In the genomic region with DNA sequence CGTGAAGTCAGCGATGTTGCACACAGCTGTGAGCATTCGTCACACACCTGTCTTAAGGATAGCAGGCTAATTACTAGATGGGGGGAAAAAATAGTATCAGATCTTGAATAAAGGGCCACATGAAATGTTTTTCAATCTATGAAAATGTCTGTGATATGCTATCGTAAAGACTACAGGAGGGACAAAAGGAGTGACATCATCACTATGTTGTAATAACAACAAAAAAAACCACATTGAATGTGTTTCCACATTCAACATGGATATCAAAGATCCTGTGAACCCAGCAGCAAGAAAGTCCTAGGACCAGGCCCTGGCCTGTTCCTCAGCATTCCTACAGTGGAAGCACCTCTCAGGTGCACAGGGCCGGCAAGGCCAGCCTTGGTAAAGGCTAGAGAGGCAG, we compare ENCODE assay signal across 17 cellular contexts.
DNase-seq lines count a peak whose midpoint lies in the region; TF ChIP-seq lines count a peak whose summit lies in the region.
"Had no signal": no experiment of that assay in that cellular context is flagged by ENCODE, and none has a peak within 500 bp of the region (broad histone marks: within the 10 kb centered on the region; RNA-seq: fewer than 3 reads in every experiment).

No MANE protein-coding gene starts in this region.

- TF ChIP-seq CTCF in HEK293 (tag by site-specific recombination; IDR thresholded peaks at IDR 0.05) (no peak), NB4 (IDR thresholded peaks at IDR 0.05; ENCODE audit: low read depth, low read length) (no peak)

- no peak overlapping the region for H3K4me3 Mint-ChIP-seq in dendritic cell treated with granulocyte-macrophage colony-stimulating factor and Interleukin-4, amounts not matched to agents 40 ng/mL and 50 ng/mL, for 4 days
- H3K4me3 Mint-ChIP-seq: CD14-positive monocyte, H9 had no signal

- H3K27me3 Mint-ChIP-seq in dendritic cell treated with granulocyte-macrophage colony-stimulating factor and Interleukin-4, amounts not matched to agents 40 ng/mL and 50 ng/mL, for 4 days, result peaks cover 3% of the 10 kb centered on the region

- CTCF ChIA-PET in HEK293 (lab: Yijun Ruan, JAX), result interaction anchor here (2.2 kb wide), 1 partner anchor 114 kb away, joined by 25 read pairs; a partner anchor contains a TSS

- H3K27ac Mint-ChIP-seq in dendritic cell treated with granulocyte-macrophage colony-stimulating factor and Interleukin-4, amounts not matched to agents 40 ng/mL and 50 ng/mL, for 4 days, result peak overlapping the region; percentile 43
- H3K27ac Mint-ChIP-seq: H9 had no signal

- POLR2A ChIA-PET in HEK293 (lab: Yijun Ruan, JAX), result no interaction called here

- H3K4me3 ChIP-seq in HEK293 (ENCODE audit: low read depth, low read length), result no peak overlapping the region
- no peak overlapping the region for H3K4me3 ChIP-seq in NB4 (ENCODE audit: low read depth, low read length)

- DNase-seq in NB4 (ENCODE audit: low read depth), result peak; percentile 44
- peak; percentile 7 for DNase-seq in iris pigment epithelial cell (ENCODE audit: low read depth)
- no peak for DNase-seq in activated effector memory CD4-positive, alpha-beta T cell treated with Interleukin-2 at 50 U/mL for 16 hours
- no peak for DNase-seq in NCI-H1694 treated with DMSO at 0.1 percent for 48 hours (lab: John Stamatoyannopoulos, UW)
- no peak for DNase-seq in putamen (ENCODE audit: low spot score)
- no peak for DNase-seq in T-helper 9 cell
- DNase-seq: COR-L47; H9; NCI-H1092; NCI-H2107; NCI-H226; NCI-H526 treated with DMSO at 0.1 percent for 48 hours; NK-92 treated with Interleukin-12 subunit alpha and Interleukin-12 subunit beta, amount 100 ng/mL, for 24 hours; PC-3 had no signal

- no peak overlapping the region for H3K27ac ChIP-seq in HEK293 (ENCODE audit: extremely low read depth, low read depth, low read length)

- no peaks in the 10 kb centered on the region for H3K9me3 Mint-ChIP-seq in dendritic cell treated with granulocyte-macrophage colony-stimulating factor and Interleukin-4, amounts not matched to agents 40 ng/mL and 50 ng/mL, for 4 days
- H3K9me3 Mint-ChIP-seq: H9 had no signal

- peaks cover 15% of the 10 kb centered on the region for H3K4me1 Mint-ChIP-seq in dendritic cell treated with granulocyte-macrophage colony-stimulating factor and Interleukin-4, amounts not matched to agents 40 ng/mL and 50 ng/mL, for 4 days (ENCODE audit: low read depth)

- no peaks in the 10 kb centered on the region for H3K4me1 ChIP-seq in HEK293 (ENCODE audit: control insufficient read depth, insufficient read depth, low read length)

- intact Hi-C loops in dendritic cell treated with granulocyte-macrophage colony-stimulating factor and Interleukin-4, amounts not matched to agents 40 ng/mL and 50 ng/mL, for 4 days (cut with micrococcal nuclease), result loop anchor here (2.0 kb wide), 1 partner anchor 115 kb away; a partner anchor contains a TSS

- no peaks in the 10 kb centered on the region for H3K36me3 Mint-ChIP-seq in dendritic cell treated with granulocyte-macrophage colony-stimulating factor and Interleukin-4, amounts not matched to agents 40 ng/mL and 50 ng/mL, for 4 days (ENCODE audit: low read depth)
- H3K36me3 Mint-ChIP-seq: CD14-positive monocyte had no signal

- H3K36me3 ChIP-seq in HEK293 (ENCODE audit: control insufficient read depth in 2 of 2, insufficient read depth in 1 of 2, low read length in 2 of 2), result no peaks in the 10 kb centered on the region

- H3K9me3 ChIP-seq in HEK293 (ENCODE audit: control insufficient read depth, insufficient read depth, low read depth, low read length), result no peaks in the 10 kb centered on the region

- TF ChIP-seq POLR2A in NB4 (IDR thresholded peaks at IDR 0.05; ENCODE audit: extremely low read depth, insufficient read length), result no peak

TF ChIP-seq in HEK293, 187 proteins besides CTCF, POLR2A, EP300 and RAD21:
- TF ChIP-seq ZNF600 (tag by site-specific recombination; IDR thresholded peaks at IDR 0.05), result 0 out of 2 replicates have a peak, but pooled peaks have one; percentile 14
- TF ChIP-seq, protein P1, sequence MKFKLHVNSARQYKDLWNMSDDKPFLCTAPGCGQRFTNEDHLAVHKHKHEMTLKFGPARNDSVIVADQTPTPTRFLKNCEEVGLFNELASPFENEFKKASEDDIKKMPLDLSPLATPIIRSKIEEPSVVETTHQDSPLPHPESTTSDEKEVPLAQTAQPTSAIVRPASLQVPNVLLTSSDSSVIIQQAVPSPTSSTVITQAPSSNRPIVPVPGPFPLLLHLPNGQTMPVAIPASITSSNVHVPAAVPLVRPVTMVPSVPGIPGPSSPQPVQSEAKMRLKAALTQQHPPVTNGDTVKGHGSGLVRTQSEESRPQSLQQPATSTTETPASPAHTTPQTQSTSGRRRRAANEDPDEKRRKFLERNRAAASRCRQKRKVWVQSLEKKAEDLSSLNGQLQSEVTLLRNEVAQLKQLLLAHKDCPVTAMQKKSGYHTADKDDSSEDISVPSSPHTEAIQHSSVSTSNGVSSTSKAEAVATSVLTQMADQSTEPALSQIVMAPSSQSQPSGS (tag by site-specific recombination; IDR thresholded peaks at IDR 0.05; ENCODE audit: low read depth), result peak; percentile 65; the same call in 1 of the 2 replicates
- TF ChIP-seq, protein P2, sequence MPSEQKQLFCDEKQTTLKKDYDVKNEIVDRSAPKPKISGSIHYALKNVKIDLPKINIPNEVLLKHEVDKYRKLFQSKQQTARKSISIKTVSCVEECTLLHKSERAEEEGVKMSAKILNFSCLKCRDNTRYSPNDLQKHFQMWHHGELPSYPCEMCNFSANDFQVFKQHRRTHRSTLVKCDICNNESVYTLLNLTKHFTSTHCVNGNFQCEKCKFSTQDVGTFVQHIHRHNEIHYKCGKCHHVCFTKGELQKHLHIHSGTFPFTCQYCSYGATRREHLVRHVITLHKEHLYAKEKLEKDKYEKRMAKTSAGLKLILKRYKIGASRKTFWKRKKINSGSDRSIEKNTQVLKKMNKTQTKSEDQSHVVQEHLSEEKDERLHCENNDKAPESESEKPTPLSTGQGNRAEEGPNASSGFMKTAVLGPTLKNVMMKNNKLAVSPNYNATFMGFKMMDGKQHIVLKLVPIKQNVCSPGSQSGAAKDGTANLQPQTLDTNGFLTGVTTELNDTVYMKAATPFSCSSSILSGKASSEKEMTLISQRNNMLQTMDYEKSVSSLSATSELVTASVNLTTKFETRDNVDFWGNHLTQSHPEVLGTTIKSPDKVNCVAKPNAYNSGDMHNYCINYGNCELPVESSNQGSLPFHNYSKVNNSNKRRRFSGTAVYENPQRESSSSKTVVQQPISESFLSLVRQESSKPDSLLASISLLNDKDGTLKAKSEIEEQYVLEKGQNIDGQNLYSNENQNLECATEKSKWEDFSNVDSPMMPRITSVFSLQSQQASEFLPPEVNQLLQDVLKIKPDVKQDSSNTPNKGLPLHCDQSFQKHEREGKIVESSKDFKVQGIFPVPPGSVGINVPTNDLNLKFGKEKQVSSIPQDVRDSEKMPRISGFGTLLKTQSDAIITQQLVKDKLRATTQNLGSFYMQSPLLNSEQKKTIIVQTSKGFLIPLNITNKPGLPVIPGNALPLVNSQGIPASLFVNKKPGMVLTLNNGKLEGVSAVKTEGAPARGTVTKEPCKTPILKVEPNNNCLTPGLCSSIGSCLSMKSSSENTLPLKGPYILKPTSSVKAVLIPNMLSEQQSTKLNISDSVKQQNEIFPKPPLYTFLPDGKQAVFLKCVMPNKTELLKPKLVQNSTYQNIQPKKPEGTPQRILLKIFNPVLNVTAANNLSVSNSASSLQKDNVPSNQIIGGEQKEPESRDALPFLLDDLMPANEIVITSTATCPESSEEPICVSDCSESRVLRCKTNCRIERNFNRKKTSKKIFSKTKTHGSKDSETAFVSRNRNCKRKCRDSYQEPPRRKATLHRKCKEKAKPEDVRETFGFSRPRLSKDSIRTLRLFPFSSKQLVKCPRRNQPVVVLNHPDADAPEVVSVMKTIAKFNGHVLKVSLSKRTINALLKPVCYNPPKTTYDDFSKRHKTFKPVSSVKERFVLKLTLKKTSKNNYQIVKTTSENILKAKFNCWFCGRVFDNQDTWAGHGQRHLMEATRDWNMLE (tag by site-specific recombination; conservative IDR thresholded peaks at IDR 0.05; ENCODE audit: low read depth), result no peak

Comparison
In these comparisons a context has a peak if more than half of its experiments do, and no peak if none do; other contexts are left out.
1. DNase-seq: peak in NB4 (single experiment) and iris pigment epithelial cell (single experiment); none in activated effector memory CD4-positive, alpha-beta T cell treated with Interleukin-2 at 50 U/mL for 16 hours (single experiment), NCI-H1694 treated with DMSO at 0.1 percent for 48 hours (single experiment), putamen (single experiment) and T-helper 9 cell (single experiment).